In the genomic region with DNA sequence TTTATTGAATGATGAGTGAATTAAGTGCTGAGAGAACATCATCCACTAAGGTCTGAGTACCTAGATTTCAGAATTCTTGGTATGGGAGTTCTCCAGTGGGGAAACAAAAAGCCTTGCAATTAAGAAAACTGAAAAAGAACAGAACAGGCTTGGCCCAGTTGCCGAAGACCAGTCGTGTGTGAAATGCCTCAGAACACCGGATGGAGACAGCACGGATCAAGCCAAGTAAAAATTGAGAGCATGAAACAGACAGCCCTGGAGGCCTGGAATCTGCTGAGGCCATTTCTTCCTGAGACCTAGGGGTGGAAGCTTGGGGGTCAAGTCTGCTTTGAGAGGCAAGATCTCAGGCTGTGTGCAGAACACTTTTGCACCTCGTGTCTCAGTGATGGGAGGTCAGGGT, we compare ENCODE assay signal across 21 cellular contexts. TPM values are rescaled to one million over a fixed set of nuclear protein-coding genes. Genes with fewer than 3 reads are reported as not detected.
DNase-seq lines count a peak whose midpoint lies in the region; ATAC-seq and TF ChIP-seq lines count a peak whose summit lies in the region.
"Had no signal": no experiment of that assay in that cellular context is flagged by ENCODE, and none has a peak within 500 bp of the region (broad histone marks: within the 10 kb centered on the region; RNA-seq: fewer than 3 reads in every experiment).

No MANE protein-coding gene starts in this region.

- in situ Hi-C loops in G401 (cut with HindIII; ENCODE audit: low sequenced_read_pairs) (no loop called here), brain microvascular endothelial cell (cut with HindIII; ENCODE audit: low pct_ligation_motif_present, low sequenced_read_pairs) (no loop called here)

- H3K36me3 Mint-ChIP-seq in endothelial cell (ENCODE audit: low read depth, unreplicated experiment): no peaks in the 10 kb centered on the region
- H3K36me3 Mint-ChIP-seq: CD8-positive, alpha-beta T cell had no signal

- H3K9me3 Mint-ChIP-seq in endothelial cell (ENCODE audit: unreplicated experiment): no peaks in the 10 kb centered on the region
- H3K9me3 Mint-ChIP-seq: CD4-positive, alpha-beta T cell; CD8-positive, alpha-beta T cell had no signal

- H3K9me3 ChIP-seq in stomach smooth muscle (ENCODE audit: control insufficient read depth in 2 of 2, low read length in 2 of 2) (no peaks in the 10 kb centered on the region), lower lobe of right lung (no peaks in the 10 kb centered on the region)
- H3K9me3 ChIP-seq: A549; BLaER1 treated with 17β-estradiol and CSF1 and Interleukin-3, amounts not matched to agents 10 nM and 100 nM; Caco-2 had no signal

- no peaks in the 10 kb centered on the region for H3K27me3 Mint-ChIP-seq in endothelial cell (ENCODE audit: unreplicated experiment)
- H3K27me3 Mint-ChIP-seq: CD4-positive, alpha-beta T cell had no signal

- no peak overlapping the region for H3K9ac ChIP-seq in stomach smooth muscle (ENCODE audit: low read length in 2 of 2)
- H3K9ac ChIP-seq: BLaER1 treated with 17β-estradiol and CSF1 and Interleukin-3, amounts not matched to agents 10 nM and 100 nM had no signal

- H3K27ac ChIP-seq in stomach smooth muscle (ENCODE audit: low read length) (peak overlapping the region; percentile 58), lower lobe of right lung (no peak overlapping the region), brain microvascular endothelial cell (no peak overlapping the region)
- H3K27ac ChIP-seq: 22Rv1; A549; BLaER1 treated with 17β-estradiol and CSF1 and Interleukin-3, amounts not matched to agents 10 nM and 100 nM; C4-2B had no signal

- TF ChIP-seq CTCF in endothelial cell (IDR thresholded peaks at IDR 0.05; ENCODE audit: unreplicated experiment) (no peak), lower lobe of right lung (IDR thresholded peaks at IDR 0.05) (no peak), brain microvascular endothelial cell (IDR thresholded peaks at IDR 0.05; ENCODE audit: low read depth, low read length, missing control alignments) (no peak)

- H3K36me3 ChIP-seq in stomach smooth muscle (ENCODE audit: control insufficient read depth in 2 of 2, insufficient read depth in 2 of 2, low read length in 2 of 2): no peaks in the 10 kb centered on the region
- no peaks in the 10 kb centered on the region for H3K36me3 ChIP-seq in lower lobe of right lung
- H3K36me3 ChIP-seq in brain microvascular endothelial cell (replicated peaks): no peaks in the 10 kb centered on the region
- H3K36me3 ChIP-seq: BLaER1 treated with 17β-estradiol and CSF1 and Interleukin-3, amounts not matched to agents 10 nM and 100 nM had no signal

- H3K4me3 Mint-ChIP-seq in endothelial cell (ENCODE audit: unreplicated experiment): no peak overlapping the region
- H3K4me3 Mint-ChIP-seq: B cell; CD4-positive, alpha-beta T cell; CD8-positive, alpha-beta T cell had no signal

- peaks cover 13% of the 10 kb centered on the region for H3K4me1 ChIP-seq in stomach smooth muscle (ENCODE audit: control insufficient read depth, insufficient read depth, low read length)
- H3K4me1 ChIP-seq in lower lobe of right lung: no peaks in the 10 kb centered on the region
- H3K4me1 ChIP-seq: A549, Caco-2 had no signal

- H3K27me3 ChIP-seq in stomach smooth muscle (ENCODE audit: control insufficient read depth in 1 of 2, insufficient read depth in 2 of 2, low read length in 2 of 2) (no peaks in the 10 kb centered on the region), lower lobe of right lung (ENCODE audit: low read depth) (no peaks in the 10 kb centered on the region), brain microvascular endothelial cell (replicated peaks) (no peaks in the 10 kb centered on the region)
- H3K27me3 ChIP-seq: BLaER1 treated with 17β-estradiol and CSF1 and Interleukin-3, amounts not matched to agents 10 nM and 100 nM had no signal

- intact Hi-C loops in lower lobe of right lung (cut with DNase I): no loop called here

- peak; percentile 91 for DNase-seq in G401 (ENCODE audit: low spot score)
- peak; percentile 88 for DNase-seq in cerebellar cortex (ENCODE audit: low spot score)
- peak; percentile 46 for DNase-seq in medulla oblongata (ENCODE audit: extremely low spot score)
- no peak for DNase-seq in endothelial cell (ENCODE audit: low spot score)
- no peak for DNase-seq in lower lobe of right lung
- DNase-seq in brain microvascular endothelial cell: no peak
- DNase-seq: AML-193; Caco-2; Calu3; CD4-positive, alpha-beta T cell; CD8-positive, alpha-beta T cell; DMS79 treated with DMSO at 0.1 percent for 48 hours; GDM1 had no signal

- no peak for ATAC-seq in HG03521 (IDR thresholded peaks at IDR 0.05; ENCODE audit: unreplicated experiment)
- ATAC-seq in lower lobe of right lung: no peak
- ATAC-seq: A549; CD8-positive, alpha-beta T cell; GM12878 had no signal

- H3K4me3 ChIP-seq in stomach smooth muscle (ENCODE audit: low read length in 2 of 2) (peak overlapping the region in 1 of 2 donors; percentile 15), lower lobe of right lung (no peak overlapping the region), brain microvascular endothelial cell (ENCODE audit: low read depth, low read length) (no peak overlapping the region)
- H3K4me3 ChIP-seq: A549; BLaER1 treated with 17β-estradiol and CSF1 and Interleukin-3, amounts not matched to agents 10 nM and 100 nM; GM12878 had no signal

- no peaks in the 10 kb centered on the region for H3K4me1 Mint-ChIP-seq in endothelial cell (ENCODE audit: unreplicated experiment)
- H3K4me1 Mint-ChIP-seq: B cell had no signal

- H3K27ac Mint-ChIP-seq in endothelial cell (ENCODE audit: unreplicated experiment): no peak overlapping the region
- H3K27ac Mint-ChIP-seq: B cell; CD4-positive, alpha-beta T cell; CD8-positive, alpha-beta T cell had no signal

RNA-seq across cellular contexts. Expression of gene GRIN2A, which starts 43.3 kb away (rescaled TPM):
- not detected in 2 replicates for total RNA-seq in G401 (2014; rRNA removed; shearing (Covaris generic))
- 0.03 TPM for total RNA-seq in endothelial cell (ENCODE audit: unreplicated experiment)
- total RNA-seq in lower lobe of right lung: 0.56 TPM
- total RNA-seq: CD4-positive, alpha-beta T cell; CD8-positive, alpha-beta T cell had no signal

Comparison
In these comparisons a context has a peak if more than half of its experiments do, and no peak if none do; other contexts are left out.
1. DNase-seq: peak in G401 (single experiment), cerebellar cortex (single experiment) and medulla oblongata (single experiment); none in endothelial cell (single experiment), lower lobe of right lung (single experiment) and brain microvascular endothelial cell (single experiment).